2 cellular contexts compared by ENCODE assay signal in the genomic region with DNA sequence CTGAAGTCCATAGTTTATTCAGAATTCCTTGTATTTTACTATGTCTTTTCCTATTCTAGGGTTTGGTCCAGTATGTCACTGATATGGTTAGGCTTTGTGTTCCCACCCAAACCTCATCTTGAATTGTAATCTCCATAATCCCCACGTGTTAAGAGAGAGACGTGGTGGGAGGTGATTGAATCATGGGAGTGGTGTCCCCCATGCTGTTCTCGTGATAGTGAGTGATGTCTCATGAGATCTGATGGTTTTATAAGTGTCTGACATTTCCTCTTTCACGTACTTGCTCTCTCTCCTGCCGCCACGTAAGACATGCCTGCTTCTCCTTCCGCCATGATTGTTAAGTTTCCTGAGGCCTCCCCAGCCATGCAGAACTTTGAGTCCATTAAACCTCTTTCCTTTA.
TF ChIP-seq lines count a peak whose summit lies in the region.

No MANE protein-coding gene starts in this region.

TF ChIP-seq in A549, 52 proteins besides CTCF, POLR2A, EP300 and RAD21 (continued from another document):
- TF ChIP-seq, protein P1, sequence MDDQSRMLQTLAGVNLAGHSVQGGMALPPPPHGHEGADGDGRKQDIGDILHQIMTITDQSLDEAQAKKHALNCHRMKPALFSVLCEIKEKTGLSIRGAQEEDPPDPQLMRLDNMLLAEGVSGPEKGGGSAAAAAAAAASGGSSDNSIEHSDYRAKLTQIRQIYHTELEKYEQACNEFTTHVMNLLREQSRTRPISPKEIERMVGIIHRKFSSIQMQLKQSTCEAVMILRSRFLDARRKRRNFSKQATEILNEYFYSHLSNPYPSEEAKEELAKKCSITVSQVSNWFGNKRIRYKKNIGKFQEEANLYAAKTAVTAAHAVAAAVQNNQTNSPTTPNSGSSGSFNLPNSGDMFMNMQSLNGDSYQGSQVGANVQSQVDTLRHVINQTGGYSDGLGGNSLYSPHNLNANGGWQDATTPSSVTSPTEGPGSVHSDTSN (IDR thresholded peaks at IDR 0.05) = no peak
- TF ChIP-seq, protein P2, sequence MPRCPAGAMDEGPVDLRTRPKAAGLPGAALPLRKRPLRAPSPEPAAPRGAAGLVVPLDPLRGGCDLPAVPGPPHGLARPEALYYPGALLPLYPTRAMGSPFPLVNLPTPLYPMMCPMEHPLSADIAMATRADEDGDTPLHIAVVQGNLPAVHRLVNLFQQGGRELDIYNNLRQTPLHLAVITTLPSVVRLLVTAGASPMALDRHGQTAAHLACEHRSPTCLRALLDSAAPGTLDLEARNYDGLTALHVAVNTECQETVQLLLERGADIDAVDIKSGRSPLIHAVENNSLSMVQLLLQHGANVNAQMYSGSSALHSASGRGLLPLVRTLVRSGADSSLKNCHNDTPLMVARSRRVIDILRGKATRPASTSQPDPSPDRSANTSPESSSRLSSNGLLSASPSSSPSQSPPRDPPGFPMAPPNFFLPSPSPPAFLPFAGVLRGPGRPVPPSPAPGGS (IDR thresholded peaks at IDR 0.05) = no peak
- TF ChIP-seq CHD4 (IDR thresholded peaks at IDR 0.05; ENCODE audit: borderline replicate concordance) (no peak), TFCP2L1 (CRISPR knock-in tag; IDR thresholded peaks at IDR 0.05) (no peak), FOXS1 (CRISPR knock-in tag; IDR thresholded peaks at IDR 0.05) (no peak), RCOR1 (IDR thresholded peaks at IDR 0.05; ENCODE audit: low read depth, low read length) (no peak), POLR2AphosphoS2 (conservative IDR thresholded peaks at IDR 0.05; ENCODE audit: low read length) (no peak), HEYL (CRISPR knock-in tag; IDR thresholded peaks at IDR 0.05) (no peak), HOXB5 (CRISPR knock-in tag; IDR thresholded peaks at IDR 0.05) (no peak)

TF ChIP-seq in GM23338, 12 proteins besides CTCF, POLR2A, EP300 and RAD21 (continued from another document):
- TF ChIP-seq, protein P3, sequence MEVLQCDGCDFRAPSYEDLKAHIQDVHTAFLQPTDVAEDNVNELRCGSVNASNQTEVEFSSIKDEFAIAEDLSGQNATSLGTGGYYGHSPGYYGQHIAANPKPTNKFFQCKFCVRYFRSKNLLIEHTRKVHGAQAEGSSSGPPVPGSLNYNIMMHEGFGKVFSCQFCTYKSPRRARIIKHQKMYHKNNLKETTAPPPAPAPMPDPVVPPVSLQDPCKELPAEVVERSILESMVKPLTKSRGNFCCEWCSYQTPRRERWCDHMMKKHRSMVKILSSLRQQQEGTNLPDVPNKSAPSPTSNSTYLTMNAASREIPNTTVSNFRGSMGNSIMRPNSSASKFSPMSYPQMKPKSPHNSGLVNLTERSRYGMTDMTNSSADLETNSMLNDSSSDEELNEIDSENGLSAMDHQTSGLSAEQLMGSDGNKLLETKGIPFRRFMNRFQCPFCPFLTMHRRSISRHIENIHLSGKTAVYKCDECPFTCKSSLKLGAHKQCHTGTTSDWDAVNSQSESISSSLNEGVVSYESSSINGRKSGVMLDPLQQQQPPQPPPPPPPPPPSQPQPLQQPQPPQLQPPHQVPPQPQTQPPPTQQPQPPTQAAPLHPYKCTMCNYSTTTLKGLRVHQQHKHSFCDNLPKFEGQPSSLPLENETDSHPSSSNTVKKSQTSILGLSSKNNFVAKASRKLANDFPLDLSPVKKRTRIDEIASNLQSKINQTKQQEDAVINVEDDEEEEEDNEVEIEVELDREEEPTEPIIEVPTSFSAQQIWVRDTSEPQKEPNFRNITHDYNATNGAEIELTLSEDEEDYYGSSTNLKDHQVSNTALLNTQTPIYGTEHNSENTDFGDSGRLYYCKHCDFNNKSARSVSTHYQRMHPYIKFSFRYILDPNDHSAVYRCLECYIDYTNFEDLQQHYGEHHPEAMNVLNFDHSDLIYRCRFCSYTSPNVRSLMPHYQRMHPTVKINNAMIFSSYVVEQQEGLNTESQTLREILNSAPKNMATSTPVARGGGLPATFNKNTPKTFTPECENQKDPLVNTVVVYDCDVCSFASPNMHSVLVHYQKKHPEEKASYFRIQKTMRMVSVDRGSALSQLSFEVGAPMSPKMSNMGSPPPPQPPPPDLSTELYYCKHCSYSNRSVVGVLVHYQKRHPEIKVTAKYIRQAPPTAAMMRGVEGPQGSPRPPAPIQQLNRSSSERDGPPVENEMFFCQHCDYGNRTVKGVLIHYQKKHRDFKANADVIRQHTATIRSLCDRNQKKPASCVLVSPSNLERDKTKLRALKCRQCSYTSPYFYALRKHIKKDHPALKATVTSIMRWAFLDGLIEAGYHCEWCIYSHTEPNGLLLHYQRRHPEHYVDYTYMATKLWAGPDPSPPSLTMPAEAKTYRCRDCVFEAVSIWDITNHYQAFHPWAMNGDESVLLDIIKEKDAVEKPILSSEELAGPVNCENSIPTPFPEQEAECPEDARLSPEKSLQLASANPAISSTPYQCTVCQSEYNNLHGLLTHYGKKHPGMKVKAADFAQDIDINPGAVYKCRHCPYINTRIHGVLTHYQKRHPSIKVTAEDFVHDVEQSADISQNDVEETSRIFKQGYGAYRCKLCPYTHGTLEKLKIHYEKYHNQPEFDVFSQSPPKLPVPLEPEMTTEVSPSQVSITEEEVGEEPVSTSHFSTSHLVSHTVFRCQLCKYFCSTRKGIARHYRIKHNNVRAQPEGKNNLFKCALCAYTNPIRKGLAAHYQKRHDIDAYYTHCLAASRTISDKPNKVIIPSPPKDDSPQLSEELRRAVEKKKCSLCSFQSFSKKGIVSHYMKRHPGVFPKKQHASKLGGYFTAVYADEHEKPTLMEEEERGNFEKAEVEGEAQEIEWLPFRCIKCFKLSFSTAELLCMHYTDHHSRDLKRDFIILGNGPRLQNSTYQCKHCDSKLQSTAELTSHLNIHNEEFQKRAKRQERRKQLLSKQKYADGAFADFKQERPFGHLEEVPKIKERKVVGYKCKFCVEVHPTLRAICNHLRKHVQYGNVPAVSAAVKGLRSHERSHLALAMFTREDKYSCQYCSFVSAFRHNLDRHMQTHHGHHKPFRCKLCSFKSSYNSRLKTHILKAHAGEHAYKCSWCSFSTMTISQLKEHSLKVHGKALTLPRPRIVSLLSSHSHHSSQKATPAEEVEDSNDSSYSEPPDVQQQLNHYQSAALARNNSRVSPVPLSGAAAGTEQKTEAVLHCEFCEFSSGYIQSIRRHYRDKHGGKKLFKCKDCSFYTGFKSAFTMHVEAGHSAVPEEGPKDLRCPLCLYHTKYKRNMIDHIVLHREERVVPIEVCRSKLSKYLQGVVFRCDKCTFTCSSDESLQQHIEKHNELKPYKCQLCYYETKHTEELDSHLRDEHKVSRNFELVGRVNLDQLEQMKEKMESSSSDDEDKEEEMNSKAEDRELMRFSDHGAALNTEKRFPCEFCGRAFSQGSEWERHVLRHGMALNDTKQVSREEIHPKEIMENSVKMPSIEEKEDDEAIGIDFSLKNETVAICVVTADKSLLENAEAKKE (CRISPR knock-in tag; IDR thresholded peaks at IDR 0.05) = no peak
- TF ChIP-seq, protein P4, sequence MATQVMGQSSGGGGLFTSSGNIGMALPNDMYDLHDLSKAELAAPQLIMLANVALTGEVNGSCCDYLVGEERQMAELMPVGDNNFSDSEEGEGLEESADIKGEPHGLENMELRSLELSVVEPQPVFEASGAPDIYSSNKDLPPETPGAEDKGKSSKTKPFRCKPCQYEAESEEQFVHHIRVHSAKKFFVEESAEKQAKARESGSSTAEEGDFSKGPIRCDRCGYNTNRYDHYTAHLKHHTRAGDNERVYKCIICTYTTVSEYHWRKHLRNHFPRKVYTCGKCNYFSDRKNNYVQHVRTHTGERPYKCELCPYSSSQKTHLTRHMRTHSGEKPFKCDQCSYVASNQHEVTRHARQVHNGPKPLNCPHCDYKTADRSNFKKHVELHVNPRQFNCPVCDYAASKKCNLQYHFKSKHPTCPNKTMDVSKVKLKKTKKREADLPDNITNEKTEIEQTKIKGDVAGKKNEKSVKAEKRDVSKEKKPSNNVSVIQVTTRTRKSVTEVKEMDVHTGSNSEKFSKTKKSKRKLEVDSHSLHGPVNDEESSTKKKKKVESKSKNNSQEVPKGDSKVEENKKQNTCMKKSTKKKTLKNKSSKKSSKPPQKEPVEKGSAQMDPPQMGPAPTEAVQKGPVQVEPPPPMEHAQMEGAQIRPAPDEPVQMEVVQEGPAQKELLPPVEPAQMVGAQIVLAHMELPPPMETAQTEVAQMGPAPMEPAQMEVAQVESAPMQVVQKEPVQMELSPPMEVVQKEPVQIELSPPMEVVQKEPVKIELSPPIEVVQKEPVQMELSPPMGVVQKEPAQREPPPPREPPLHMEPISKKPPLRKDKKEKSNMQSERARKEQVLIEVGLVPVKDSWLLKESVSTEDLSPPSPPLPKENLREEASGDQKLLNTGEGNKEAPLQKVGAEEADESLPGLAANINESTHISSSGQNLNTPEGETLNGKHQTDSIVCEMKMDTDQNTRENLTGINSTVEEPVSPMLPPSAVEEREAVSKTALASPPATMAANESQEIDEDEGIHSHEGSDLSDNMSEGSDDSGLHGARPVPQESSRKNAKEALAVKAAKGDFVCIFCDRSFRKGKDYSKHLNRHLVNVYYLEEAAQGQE (IDR thresholded peaks at IDR 0.05; ENCODE audit: unreplicated experiment) = no peak
- no peak for TF ChIP-seq EZH2phosphoT487 (IDR thresholded peaks at IDR 0.05; ENCODE audit: unreplicated experiment)
- TF ChIP-seq STAT1 (IDR thresholded peaks at IDR 0.05; ENCODE audit: unreplicated experiment) = no peak
- no peak for TF ChIP-seq POLR2AphosphoS5 (IDR thresholded peaks at IDR 0.05; ENCODE audit: low read depth)
- no peak for TF ChIP-seq JUNB (IDR thresholded peaks at IDR 0.05; ENCODE audit: unreplicated experiment)
- TF ChIP-seq, protein P5, sequence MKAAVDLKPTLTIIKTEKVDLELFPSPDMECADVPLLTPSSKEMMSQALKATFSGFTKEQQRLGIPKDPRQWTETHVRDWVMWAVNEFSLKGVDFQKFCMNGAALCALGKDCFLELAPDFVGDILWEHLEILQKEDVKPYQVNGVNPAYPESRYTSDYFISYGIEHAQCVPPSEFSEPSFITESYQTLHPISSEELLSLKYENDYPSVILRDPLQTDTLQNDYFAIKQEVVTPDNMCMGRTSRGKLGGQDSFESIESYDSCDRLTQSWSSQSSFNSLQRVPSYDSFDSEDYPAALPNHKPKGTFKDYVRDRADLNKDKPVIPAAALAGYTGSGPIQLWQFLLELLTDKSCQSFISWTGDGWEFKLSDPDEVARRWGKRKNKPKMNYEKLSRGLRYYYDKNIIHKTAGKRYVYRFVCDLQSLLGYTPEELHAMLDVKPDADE (IDR thresholded peaks at IDR 0.05) = no peak
TF ChIP-seq in GM23338: peak in this region for 0.
